In the genomic region with DNA sequence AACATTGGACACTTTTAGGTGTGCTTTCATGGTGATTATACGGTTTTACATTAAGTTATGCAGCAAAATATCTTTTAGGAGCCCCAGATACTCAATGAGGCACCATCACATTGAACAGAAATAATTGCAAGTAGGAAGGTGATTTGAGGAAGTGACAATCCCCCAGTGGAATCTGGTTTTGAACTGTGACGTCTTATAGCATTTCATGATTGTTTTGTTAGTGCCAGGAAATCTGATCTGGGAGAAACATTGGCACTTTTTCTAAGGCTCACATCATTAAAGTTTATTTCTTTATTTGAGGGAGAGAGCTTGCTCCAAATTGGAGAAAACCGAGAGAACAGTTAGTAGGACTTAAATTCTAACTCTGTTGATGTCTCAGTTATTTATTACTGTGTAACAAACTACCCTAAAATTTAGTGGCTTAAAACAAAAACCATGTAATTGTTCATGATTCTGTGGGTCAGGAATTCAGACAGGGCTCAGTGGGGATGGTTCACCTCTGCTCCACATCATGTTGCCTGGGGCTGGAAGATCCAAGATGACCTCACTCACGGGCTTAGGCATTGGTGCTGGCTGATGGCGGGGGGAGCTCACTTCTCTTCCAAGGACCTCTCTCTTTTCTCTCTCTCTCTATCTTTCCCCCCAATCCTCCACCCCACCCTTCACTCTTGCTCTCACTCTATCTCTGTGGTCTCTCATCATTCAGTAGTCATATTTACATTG, we compare ENCODE assay signal across 9 cellular contexts.
DNase-seq lines count a peak whose midpoint lies in the region; ATAC-seq, FAIRE-seq and TF ChIP-seq lines count a peak whose summit lies in the region.
"Had no signal": no experiment of that assay in that cellular context is flagged by ENCODE, and none has a peak within 500 bp of the region (broad histone marks: within the 10 kb centered on the region; RNA-seq: fewer than 3 reads in every experiment).

No MANE protein-coding gene starts in this region.

- H3K4me1 ChIP-seq in BLaER1 (peaks cover 68% of the 10 kb centered on the region), PC-3 (ENCODE audit: insufficient read depth, low read length) (peaks cover 44% of the 10 kb centered on the region), pancreas (peaks cover 0 to 22% (median 21%) of the 10 kb centered on the region in 3 donors)

- no peaks in the 10 kb centered on the region for H3K9me3 ChIP-seq in BLaER1
- H3K9me3 ChIP-seq in PC-3 (ENCODE audit: low read length): no peaks in the 10 kb centered on the region
- H3K9me3 ChIP-seq in pancreas: peaks cover 0 to 2% (median 0%) of the 10 kb centered on the region in 4 donors

- H3K9me2 ChIP-seq in PC-3 (replicated peaks; ENCODE audit: low read length): no peaks in the 10 kb centered on the region

- H3K79me2 ChIP-seq in PC-3 (ENCODE audit: low read length): no peaks in the 10 kb centered on the region

- H3K4me2 ChIP-seq in BLaER1 (peak overlapping the region; percentile 80), PC-3 (ENCODE audit: low read length) (peak overlapping the region; percentile 75)

- H3K9ac ChIP-seq in BLaER1 (no peak overlapping the region), PC-3 (ENCODE audit: low read length) (peak overlapping the region; percentile 90)

- BruUV-seq in PC-3 (replicated peaks; lab: Mats Ljungman, UMichigan): TSS peak; percentile 89

- 46 to 48% methylated on average over 5 of the region's 5 CpGs for WGBS in pancreas, 2 donors

- POLR2A ChIA-PET in PC-3 (lab: Charles Lee; ENCODE audit: unreplicated experiment): interaction anchor here (0.5 to 1.1 kb wide), 4 partner anchors 17 to 497 kb away, joined by 3 to 12 read pairs (median 8); partner anchors contain the start of gene IL6

- FAIRE-seq in pancreas (lab: Jason Lieb, UNC): no peak

- CTCF ChIA-PET in PC-3 (lab: Charles Lee): interaction anchor here (0.7 to 2.7 kb wide), 6 partner anchors 16 to 278 kb away, joined by 3 to 32 read pairs (median 6); partner anchors contain the start of gene IL6

- DNase-seq in PC-3: peak; percentile 76
- peak; percentile 88 for DNase-seq in fibroblast of gingiva (ENCODE audit: low read depth)
- no peak for DNase-seq in pancreas
- no peak for DNase-seq in stimulated activated CD4-positive, alpha-beta T cell treated with anti-CD3 and anti-CD28 coated beads, Interleukin-2, amount 100 ng/mL, for 24 hours
- no peak for DNase-seq in 8988T
- DNase-seq in cerebellar nuclear complex (lab: John Stamatoyannopoulos, UW): no peak
- DNase-seq: activated CD8-positive, alpha-beta memory T cell treated with anti-CD3 and anti-CD28 coated beads, Interleukin-2, amount 10 ng/mL, durations not matched to agents 7 days and 5 days had no signal

- H3K27me3 ChIP-seq in BLaER1 (no peaks in the 10 kb centered on the region), PC-3 (ENCODE audit: low read length) (no peaks in the 10 kb centered on the region), pancreas (no peaks in the 10 kb centered on the region)

- no peak overlapping the region for H3K27ac ChIP-seq in BLaER1
- peak overlapping the region; percentile 98 for H3K27ac ChIP-seq in PC-3 (ENCODE audit: low read length)
- peak overlapping the region; percentile 39 to 76 (median 64) for H3K27ac ChIP-seq in pancreas

- H3K36me3 ChIP-seq in BLaER1: no peaks in the 10 kb centered on the region
- no peaks in the 10 kb centered on the region for H3K36me3 ChIP-seq in PC-3 (ENCODE audit: low read depth, low read length)
- no peaks in the 10 kb centered on the region for H3K36me3 ChIP-seq in pancreas

- H4K20me1 ChIP-seq in BLaER1 (no peaks in the 10 kb centered on the region), PC-3 (ENCODE audit: low read length) (no peaks in the 10 kb centered on the region)

- no peak overlapping the region for H2AFZ ChIP-seq in PC-3 (ENCODE audit: low read length)

- peaks cover 7% of the 10 kb centered on the region for H3F3A ChIP-seq in PC-3 (ENCODE audit: low read length, unreplicated experiment)

- intact Hi-C loops in PC-3 (cut with micrococcal nuclease): no loop called here
- intact Hi-C loops in pancreas (cut with DNase I): no loop called here

- ATAC-seq in PC-3 (peak; percentile 32), pancreas (peak in 3 of 4 donors; percentile 27 to 51 (median 31)), GM21529 (IDR thresholded peaks at IDR 0.05; ENCODE audit: unreplicated experiment) (no peak)
- ATAC-seq: activated CD8-positive, alpha-beta memory T cell treated with anti-CD3 and anti-CD28 coated beads, Interleukin-2, amount 10 ng/mL, durations not matched to agents 7 days and 5 days had no signal

- no peak overlapping the region for H3K4me3 ChIP-seq in BLaER1
- peak overlapping the region; percentile 24; the same call in 1 of the 2 replicates for H3K4me3 ChIP-seq in PC-3 (ENCODE audit: low read length)
- H3K4me3 ChIP-seq in pancreas: no peak overlapping the region

- TF ChIP-seq CTCF in PC-3 (conservative IDR thresholded peaks at IDR 0.05; ENCODE audit: low read depth, low read length): no peak
- TF ChIP-seq CTCF in pancreas (IDR thresholded peaks at IDR 0.05): no peak

Comparison
In these comparisons a context has a peak if more than half of its experiments do, and no peak if none do; other contexts are left out.
1. DNase-seq: peak in PC-3 (single experiment) and fibroblast of gingiva (single experiment); none in pancreas (0 of 6), stimulated activated CD4-positive, alpha-beta T cell treated with anti-CD3 and anti-CD28 coated beads, Interleukin-2, amount 100 ng/mL, for 24 hours (0 of 2), 8988T (single experiment) and cerebellar nuclear complex (0 of 2).